ENCODE assay signal across 22 cellular contexts in genomic region chr3:39419697-39420293, GRCh38. TPM values are rescaled to one million over a fixed set of nuclear protein-coding genes. Genes with fewer than 3 reads are reported as not detected.
"Had no signal": no experiment of that assay in that cellular context is flagged by ENCODE, and none has a peak within 500 bp of the region (broad histone marks: within the 10 kb centered on the region; RNA-seq: fewer than 3 reads in every experiment).

No MANE protein-coding gene starts in this region.

- H3K36me3 ChIP-seq: prostate gland, thoracic aorta had no signal

- H3K27ac ChIP-seq: heart right ventricle, prostate gland, thoracic aorta, VCaP had no signal

- H3K9me3 ChIP-seq: heart right ventricle, prostate gland, thoracic aorta had no signal

- FAIRE-seq: kidney had no signal

- H3K4me3 ChIP-seq: heart right ventricle, prostate gland, thoracic aorta had no signal

- H3K4me1 ChIP-seq: prostate gland had no signal

- ATAC-seq: activated T-cell treated with anti-CD3 and anti-CD28 coated beads, Interleukin-2, amount 50 U/mL, for 4 hours; heart right ventricle; naive thymus-derived CD8-positive, alpha-beta T cell; T-helper 17 cell had no signal

- H3K27me3 ChIP-seq: heart right ventricle had no signal

- DNase-seq: activated CD4-positive, alpha-beta T cell treated with anti-CD3 and anti-CD28 coated beads, Interleukin-2, amount 50 U/mL, for 4 hours; activated CD8-positive, alpha-beta memory T cell treated with anti-CD3 and anti-CD28 coated beads for 24 hours; activated CD8-positive, alpha-beta memory T cell treated with anti-CD3 and anti-CD28 coated beads, Interleukin-2, amount 50 U/mL, for 4 hours; activated naive CD4-positive, alpha-beta T cell treated with anti-CD3 and anti-CD28 coated beads, Interleukin-2, amount 10 ng/mL, durations not matched to agents 7 days and 5 days; activated T-cell treated with anti-CD3 and anti-CD28 coated beads, Interleukin-2, amount 50 U/mL, for 4 hours; amygdala; cortex of kidney; endodermal cell; foreskin fibroblast; heart right ventricle; kidney; mammary epithelial cell; naive thymus-derived CD8-positive, alpha-beta T cell; stimulated activated CD4-positive, alpha-beta T cell treated with anti-CD3 and anti-CD28 coated beads, Interleukin-4, amount 100 ng/mL, for 1 hour; stimulated activated naive CD4-positive, alpha-beta T cell; T-helper 17 cell had no signal

RNA-seq across cellular contexts. Expression of gene MOBP, which starts 47.7 kb away (rescaled TPM):
- total RNA-seq: activated T-cell treated with anti-CD3 and anti-CD28 coated beads, Interleukin-2, amount 50 U/mL, for 4 hours; fibroblast of lung; mammary epithelial cell; mesothelial cell of epicardium; naive thymus-derived CD8-positive, alpha-beta T cell; osteoblast; T-helper 17 cell; thoracic aorta had no signal
- polyA plus RNA-seq: fibroblast of lung; mammary epithelial cell; naive thymus-derived CD8-positive, alpha-beta T cell had no signal
